In genomic region chr11:77474509-77475070, GRCh38 we compare ENCODE assay signal across 8 cellular contexts. TPM values are rescaled to one million over a fixed set of nuclear protein-coding genes. Genes with fewer than 3 reads are reported as not detected.
A peak's percentile ranks its signal among the peaks of the same experiment; 100 is the strongest.
DNase-seq lines count a peak whose midpoint lies in the region; ATAC-seq and TF ChIP-seq lines count a peak whose summit lies in the region.

No MANE protein-coding gene starts in this region.

- peak overlapping the region; percentile 56 for H3K4me3 ChIP-seq in CD8-positive, alpha-beta T cell (ENCODE audit: low read depth, low read length)
- H3K4me3 ChIP-seq in OCI-LY7 (ENCODE audit: low read depth, low read length, poor library complexity, severe bottlenecking) (peak overlapping the region; percentile 26), endocrine pancreas (ENCODE audit: control insufficient read depth, insufficient read depth, low read length) (peak overlapping the region; percentile 92), neuron (ENCODE audit: low read length) (peak overlapping the region; percentile 39)

- no peaks in the 10 kb centered on the region for H3K9me3 ChIP-seq in CD8-positive, alpha-beta T cell (ENCODE audit: low read length)
- H3K9me3 ChIP-seq in OCI-LY7 (ENCODE audit: low read length) (no peaks in the 10 kb centered on the region), endocrine pancreas (ENCODE audit: control insufficient read depth, low read length) (no peaks in the 10 kb centered on the region), neuron (ENCODE audit: low read length) (no peaks in the 10 kb centered on the region)

- CTCF ChIA-PET in CD8-positive, alpha-beta T cell (lab: Charles Lee) = interaction anchor here (1.4 kb wide), 1 partner anchor 11 kb away, joined by 4 read pairs; no protein-coding TSS in a partner anchor
- CTCF ChIA-PET in OCI-LY7 (lab: Charles Lee; ENCODE audit: unreplicated experiment) = no interaction called here

- no peak for TF ChIP-seq CTCF in CD8-positive, alpha-beta T cell (IDR thresholded peaks at IDR 0.05)
- no peak for TF ChIP-seq CTCF in OCI-LY7 (conservative IDR thresholded peaks at IDR 0.05; ENCODE audit: low read length)

- peaks cover 30% of the 10 kb centered on the region for H3K4me1 Mint-ChIP-seq in CD8-positive, alpha-beta T cell (ENCODE audit: low read depth)

- H3K27ac Mint-ChIP-seq in CD8-positive, alpha-beta T cell = peak overlapping the region; percentile 97

- peaks cover 3% of the 10 kb centered on the region for H3K36me3 Mint-ChIP-seq in CD8-positive, alpha-beta T cell

- H3K4me1 ChIP-seq in CD8-positive, alpha-beta T cell (ENCODE audit: insufficient read depth, low read length) = peaks cover 11% of the 10 kb centered on the region
- H3K4me1 ChIP-seq in OCI-LY7 (ENCODE audit: insufficient read depth, low read length, poor library complexity, severe bottlenecking) (no peaks in the 10 kb centered on the region), endocrine pancreas (ENCODE audit: control insufficient read depth, insufficient read depth, low read length) (no peaks in the 10 kb centered on the region), neuron (ENCODE audit: insufficient read depth, low read length) (peaks cover 28% of the 10 kb centered on the region)

- no peaks in the 10 kb centered on the region for H3K9me3 Mint-ChIP-seq in CD8-positive, alpha-beta T cell

- H4K20me1 ChIP-seq in OCI-LY7 (ENCODE audit: insufficient read depth, low read length) = no peaks in the 10 kb centered on the region

- ATAC-seq in CD8-positive, alpha-beta T cell = no peak
- ATAC-seq in HG03520 (IDR thresholded peaks at IDR 0.05; ENCODE audit: unreplicated experiment) (no peak), HG02642 (IDR thresholded peaks at IDR 0.05; ENCODE audit: poor library complexity, unreplicated experiment) (no peak)

- no TSS peak for BruUV-seq in OCI-LY7 (replicated peaks; lab: Mats Ljungman, UMichigan)

- peak overlapping the region; percentile 70 for H3K9ac ChIP-seq in endocrine pancreas (ENCODE audit: control insufficient read depth, insufficient read depth, low read length)

- no peak overlapping the region for H2AFZ ChIP-seq in OCI-LY7 (ENCODE audit: low read length)
- H2AFZ ChIP-seq in neuron (ENCODE audit: low read depth, low read length) = peak overlapping the region; percentile 35

- peaks cover 4% of the 10 kb centered on the region for H3K27me3 Mint-ChIP-seq in CD8-positive, alpha-beta T cell (ENCODE audit: low read depth)

- peak overlapping the region; percentile 88 for H3K4me3 Mint-ChIP-seq in CD8-positive, alpha-beta T cell

- H3K27ac ChIP-seq in CD8-positive, alpha-beta T cell (ENCODE audit: low read depth, low read length) = peak overlapping the region; percentile 49
- no peak overlapping the region for H3K27ac ChIP-seq in OCI-LY7 (ENCODE audit: low read depth, low read length, poor library complexity, severe bottlenecking)

- no peaks in the 10 kb centered on the region for H3K36me3 ChIP-seq in CD8-positive, alpha-beta T cell (ENCODE audit: insufficient read depth, low read length)
- H3K36me3 ChIP-seq in OCI-LY7 (ENCODE audit: insufficient read depth, low read length) (no peaks in the 10 kb centered on the region), endocrine pancreas (ENCODE audit: control insufficient read depth, insufficient read depth, low read length) (no peaks in the 10 kb centered on the region), neuron (ENCODE audit: insufficient read depth, low read length) (no peaks in the 10 kb centered on the region)

- H3K27me3 ChIP-seq in CD8-positive, alpha-beta T cell (ENCODE audit: insufficient read depth, low read length) = no peaks in the 10 kb centered on the region
- H3K27me3 ChIP-seq in endocrine pancreas (ENCODE audit: control insufficient read depth, insufficient read depth, low read length) (no peaks in the 10 kb centered on the region), neuron (ENCODE audit: insufficient read depth, low read length) (no peaks in the 10 kb centered on the region)

- peak overlapping the region; percentile 32; the same call in 1 of the 2 replicates for H3K4me2 ChIP-seq in OCI-LY7 (ENCODE audit: low read length)

- POLR2A ChIA-PET in CD8-positive, alpha-beta T cell (lab: Charles Lee) = interaction anchor here (0.8 to 1.4 kb wide), 2 partner anchors 18 to 115 kb away, joined by 3 read pairs; partner anchors contain the start of gene AQP11
- POLR2A ChIA-PET in OCI-LY7 (lab: Charles Lee) = interaction anchor here (1.0 to 1.1 kb wide), 3 partner anchors 13 to 107 kb away, joined by 3 to 6 read pairs (median 3); no protein-coding TSS in a partner anchor

- H3K9me2 ChIP-seq in OCI-LY7 (ENCODE audit: insufficient read depth, low read length) = no peaks in the 10 kb centered on the region

- no peak for DNase-seq in CD8-positive, alpha-beta T cell
- no peak for DNase-seq in OCI-LY7 (ENCODE audit: low spot score)
- no peak for DNase-seq in NCI-H2196 (lab: John Stamatoyannopoulos, UW; ENCODE audit: unreplicated experiment)
- no peak for DNase-seq in AML-193 (lab: John Stamatoyannopoulos, UW)

- intact Hi-C loops in CD8-positive, alpha-beta T cell (cut with DNase I, micrococcal nuclease) = loop anchor here (1.0 to 10.0 kb wide), 8 partner anchors 62 to 1662 kb away; partner anchors contain the start of genes CLNS1A (in 2 of the 2), INTS4 (in 1 of the 2) and NARS2 (in 1 of the 2)
- intact Hi-C loops in OCI-LY7 (cut with micrococcal nuclease; ENCODE audit: unreplicated experiment) = no loop called here

- H3K79me2 ChIP-seq in OCI-LY7 (ENCODE audit: insufficient read depth, low read depth, low read length) = no peaks in the 10 kb centered on the region

RNA-seq across cellular contexts. Expression of gene PAK1, which starts 0.7 kb away (rescaled TPM):
- 10 to 100 TPM; 16.9 to 18.7 TPM for total RNA-seq in CD8-positive, alpha-beta T cell
- 1.0 and 1.1 TPM in 2 replicates for total RNA-seq in OCI-LY7 (2014; rRNA removed; shearing (Covaris generic))
- total RNA-seq in OCI-LY7 (2022) = 3.4 and 3.6 TPM in 2 replicates

Comparison
In these comparisons a context has a peak if more than half of its experiments do, and no peak if none do; other contexts are left out.
1. H3K4me3 ChIP-seq: peak in every context shown above with its lines; median percentile 92 in endocrine pancreas; 56 in CD8-positive, alpha-beta T cell; 39 in neuron; 26 in OCI-LY7.